27 cellular contexts compared by ENCODE assay signal in the genomic region with DNA sequence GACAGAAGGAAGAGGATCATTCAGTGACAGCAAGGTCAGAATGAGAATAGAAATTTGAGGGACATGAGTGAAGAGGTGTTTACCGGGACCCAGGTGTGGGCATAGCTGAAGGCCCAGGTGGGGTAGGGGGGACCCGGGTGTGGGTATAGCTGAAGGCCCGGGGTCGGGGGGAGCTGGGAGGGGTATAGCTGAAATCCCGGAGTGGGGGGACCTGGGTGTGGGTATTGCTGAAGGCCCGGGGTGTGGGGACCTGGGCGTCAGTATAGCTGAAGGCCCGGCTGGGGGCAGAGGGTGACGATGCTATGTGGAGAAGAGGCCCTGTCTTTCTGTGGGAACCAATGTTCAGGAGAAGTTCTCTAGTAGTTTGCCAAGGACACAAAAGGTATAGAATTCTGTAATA.
"Had no signal": no experiment of that assay in that cellular context is flagged by ENCODE, and none has a peak within 500 bp of the region (broad histone marks: within the 10 kb centered on the region; RNA-seq: fewer than 3 reads in every experiment).

No MANE protein-coding gene starts in this region.

- DNase-seq: stimulated activated CD4-positive, alpha-beta T cell treated with anti-CD3 and anti-CD28 coated beads, Interleukin-1b, Interleukin-23, amount 100 ng/mL, for 48 hours; stimulated activated CD4-positive, alpha-beta T cell treated with anti-CD3 and anti-CD28 coated beads, Interleukin-2, amount 100 ng/mL, for 24 hours; stimulated activated CD4-positive, alpha-beta T cell treated with anti-CD3 and anti-CD28 coated beads, Interleukin-2, amount 100 ng/mL, for 48 hours; stimulated activated CD4-positive, alpha-beta T cell treated with anti-CD3 and anti-CD28 coated beads, Interleukin-4, amount 100 ng/mL, for 1 hour; stimulated activated CD4-positive, alpha-beta T cell treated with anti-CD3 and anti-CD28 coated beads, Interleukin-4, amount 100 ng/mL, for 24 hours; stimulated activated CD4-positive, alpha-beta T cell treated with anti-CD3 and anti-CD28 coated beads, Interleukin-4, amount 100 ng/mL, for 4 hours; stimulated activated CD8-positive, alpha-beta memory T cell treated with anti-CD3 and anti-CD28 coated beads, Interleukin-4, amount 100 ng/mL, for 48 hours; stimulated activated naive B cell treated with anti-CD40 and anti-IgM and Interleukin-4, amounts not matched to agents 10 μg/mL and 1 μg/mL and 100 μg/mL, for 72 hours; stimulated activated naive CD4-positive, alpha-beta T cell; stimulated activated naive CD4-positive, alpha-beta T cell treated with Interleukin-2 at 50 U/mL for 16 hours; stomach; substantia nigra; testis; thyroid gland; tibial artery; transverse colon; trophoblast cell; upper lobe of left lung; upper lobe of right lung; uterus had no signal

- ATAC-seq: stimulated activated effector memory CD8-positive, alpha-beta T cell treated with anti-CD3 and anti-CD28 coated beads, Interleukin-12 subunit alpha, Interleukin-12 subunit beta, amount 100 ng/mL, for 72 hours; stimulated activated naive B cell treated with anti-CD40 and anti-IgM and Interleukin-4, amounts not matched to agents 10 μg/mL and 1 μg/mL and 100 μg/mL, for 72 hours; upper lobe of right lung had no signal

- H3K36me3 Mint-ChIP-seq: stimulated activated effector memory CD8-positive, alpha-beta T cell treated with anti-CD3 and anti-CD28 coated beads, Interleukin-12 subunit alpha, Interleukin-12 subunit beta, amount 100 ng/mL, for 72 hours had no signal

- H3K36me3 ChIP-seq: stomach, suprapubic skin, thoracic aorta, thyroid gland, tibial artery, tibial nerve, transverse colon, upper lobe of left lung, upper lobe of right lung, uterus, vagina had no signal

- H3K27me3 ChIP-seq: stomach, suprapubic skin, testis, thyroid gland, tibial artery, tibial nerve, transverse colon, upper lobe of left lung, upper lobe of right lung, uterus, vagina had no signal

- H3K27ac Mint-ChIP-seq: stimulated activated effector memory CD8-positive, alpha-beta T cell treated with anti-CD3 and anti-CD28 coated beads, Interleukin-12 subunit alpha, Interleukin-12 subunit beta, amount 100 ng/mL, for 72 hours; stimulated activated naive B cell treated with anti-CD40 and anti-IgM and Interleukin-4, amounts not matched to agents 10 μg/mL and 1 μg/mL and 100 μg/mL, for 72 hours; stimulated activated naive CD8-positive, alpha-beta T cell treated with anti-CD3 and anti-CD28 coated beads, Interleukin-15, Interleukin-2, amounts not matched to agents 100 ng/mL and 50 ng/mL, for 24 hours; type B pancreatic cell had no signal

- H3K9me3 Mint-ChIP-seq: stimulated activated effector memory CD8-positive, alpha-beta T cell treated with anti-CD3 and anti-CD28 coated beads, Interleukin-12 subunit alpha, Interleukin-12 subunit beta, amount 100 ng/mL, for 72 hours had no signal

- H3K9me3 ChIP-seq: testis, thoracic aorta, thyroid gland, tibial artery, tibial nerve, transverse colon, upper lobe of left lung, upper lobe of right lung, uterus, vagina had no signal

- H3K4me1 ChIP-seq: suprapubic skin, testis, thyroid gland, tibial nerve, upper lobe of left lung, uterus, vagina had no signal

- H3K4me3 Mint-ChIP-seq: stimulated activated effector memory CD8-positive, alpha-beta T cell treated with anti-CD3 and anti-CD28 coated beads, Interleukin-12 subunit alpha, Interleukin-12 subunit beta, amount 100 ng/mL, for 72 hours; stimulated activated naive B cell treated with anti-CD40 and anti-IgM and Interleukin-4, amounts not matched to agents 10 μg/mL and 1 μg/mL and 100 μg/mL, for 72 hours; stimulated activated naive CD8-positive, alpha-beta T cell treated with anti-CD3 and anti-CD28 coated beads, Interleukin-15, Interleukin-2, amounts not matched to agents 100 ng/mL and 50 ng/mL, for 24 hours; type B pancreatic cell had no signal

- H3K27ac ChIP-seq: stomach, suprapubic skin, testis, thoracic aorta, thyroid gland, tibial artery, tibial nerve, transverse colon, upper lobe of left lung, upper lobe of right lung, uterus, vagina had no signal

- H3K4me3 ChIP-seq: stomach, suprapubic skin, testis, thoracic aorta, thyroid gland, tibial artery, tibial nerve, transverse colon, upper lobe of left lung, upper lobe of right lung, uterus, vagina had no signal
